In the genomic region with DNA sequence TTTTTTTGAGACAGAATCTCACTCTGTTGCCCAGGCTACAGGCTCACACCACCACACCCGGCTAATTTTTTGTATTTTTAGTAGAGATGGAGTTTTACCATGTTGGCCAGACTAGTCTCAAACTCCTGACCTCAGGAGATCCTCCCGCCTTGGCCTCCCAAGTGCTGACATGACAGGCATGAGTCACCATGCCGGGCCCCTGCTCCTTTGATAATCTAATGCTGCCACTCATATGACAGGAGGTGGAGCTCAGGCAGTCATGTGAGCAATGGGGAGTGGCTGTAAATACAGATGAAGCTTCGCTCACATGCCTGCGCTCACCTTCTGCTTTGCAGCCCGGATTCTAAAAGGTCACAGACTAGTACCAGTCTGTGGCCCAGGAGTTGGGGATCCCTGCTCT, we compare ENCODE assay signal across 18 cellular contexts. TPM values are rescaled to one million over a fixed set of nuclear protein-coding genes. Genes with fewer than 3 reads are reported as not detected.
DNase-seq lines count a peak whose midpoint lies in the region; ATAC-seq and TF ChIP-seq lines count a peak whose summit lies in the region.
"Had no signal": no experiment of that assay in that cellular context is flagged by ENCODE, and none has a peak within 500 bp of the region (broad histone marks: within the 10 kb centered on the region; RNA-seq: fewer than 3 reads in every experiment).

No MANE protein-coding gene starts in this region.

- TF ChIP-seq CTCF in HEK293 (tag by site-specific recombination; IDR thresholded peaks at IDR 0.05), result no peak
- no peak for TF ChIP-seq CTCF in SK-N-SH (IDR thresholded peaks at IDR 0.05)
- TF ChIP-seq CTCF in GM10248 (IDR thresholded peaks at IDR 0.05; ENCODE audit: control extremely low read depth, extremely low read depth, low read depth, missing control alignments), result no peak

- no peak overlapping the region for H3K9ac ChIP-seq in SK-N-SH
- H3K9ac ChIP-seq: BLaER1, GM23248 had no signal

- WGBS in SK-N-SH (ENCODE audit: low lambda C conversion rate), result 82% methylated on average over 4 of the region's 6 CpGs

- TF ChIP-seq EP300 in SK-N-SH (IDR thresholded peaks at IDR 0.05; ENCODE audit: borderline replicate concordance in 1 of 2, low read depth in 1 of 2, low read length in 1 of 2), result no peak

- no peak overlapping the region for H3K4me3 ChIP-seq in HEK293 (ENCODE audit: low read depth, low read length)
- no peak overlapping the region for H3K4me3 ChIP-seq in SK-N-SH (ENCODE audit: low read depth in 2 of 2, low read length in 1 of 2)
- H3K4me3 ChIP-seq: BLaER1, GM23248, skin epidermis had no signal

- no peak for ATAC-seq in GM18519 (IDR thresholded peaks at IDR 0.05; ENCODE audit: low FRiP score, unreplicated experiment)
- ATAC-seq: stimulated activated naive CD8-positive, alpha-beta T cell treated with anti-CD3 and anti-CD28 coated beads, Interleukin-15, amount 100 ng/mL, for 72 hours had no signal

- no peaks in the 10 kb centered on the region for H3K79me2 ChIP-seq in SK-N-SH (ENCODE audit: insufficient read depth)

- no peaks in the 10 kb centered on the region for H3K36me3 ChIP-seq in HEK293 (ENCODE audit: control insufficient read depth in 2 of 2, insufficient read depth in 1 of 2, low read length in 2 of 2)
- no peaks in the 10 kb centered on the region for H3K36me3 ChIP-seq in SK-N-SH (replicated peaks in 1 of 2; ENCODE audit: control insufficient read depth in 1 of 2, insufficient read depth in 2 of 2, low read length in 1 of 2)

- H3K27me3 ChIP-seq in SK-N-SH (ENCODE audit: insufficient read depth), result no peaks in the 10 kb centered on the region
- H3K27me3 ChIP-seq: BLaER1 had no signal

- DNase-seq in Daoy (ENCODE audit: low read depth) (peak; percentile 58), SK-N-SH (no peak), iris pigment epithelial cell (ENCODE audit: low read depth) (peak; percentile 35), GM10248 (ENCODE audit: extremely low spot score) (no peak)
- DNase-seq in central memory CD4-positive, alpha-beta T cell, result no peak
- DNase-seq: activated CD4-positive, alpha-beta T cell treated with anti-CD3 and anti-CD28 coated beads for 1 hour; amygdala; DMS153; GM23248; NCI-H1417; NCI-H2227 treated with DMSO at 0.1 percent for 48 hours; OCI-M1; stimulated activated naive CD8-positive, alpha-beta T cell treated with anti-CD3 and anti-CD28 coated beads, Interleukin-15, amount 100 ng/mL, for 72 hours; SW 1271 had no signal

- CTCF ChIA-PET in HEK293 (lab: Yijun Ruan, JAX), result interaction anchor here (0.6 to 1.0 kb wide), 4 partner anchors 19 to 1247 kb away, joined by 3 read pairs; no protein-coding TSS in a partner anchor
- CTCF ChIA-PET in SK-N-SH (lab: Yijun Ruan, JAX), result interaction anchor here (0.7 kb wide), 1 partner anchor 9 kb away, joined by 3 read pairs; no protein-coding TSS in a partner anchor
- CTCF ChIA-PET in GM10248 (lab: Yijun Ruan, JAX), result interaction anchor here (1.3 to 1.7 kb wide), 2 partner anchors 272 to 307 kb away, joined by 3 to 4 read pairs; a partner anchor contains a TSS

- no peak overlapping the region for H2AFZ ChIP-seq in SK-N-SH (ENCODE audit: low read depth)
- H2AFZ ChIP-seq: GM23248 had no signal

- H4K20me1 ChIP-seq in SK-N-SH (ENCODE audit: insufficient read depth), result no peaks in the 10 kb centered on the region

- no peaks in the 10 kb centered on the region for H3F3A ChIP-seq in SK-N-SH (replicated peaks; ENCODE audit: insufficient read depth)

- TF ChIP-seq RAD21 in SK-N-SH (IDR thresholded peaks at IDR 0.05; ENCODE audit: low read length), result no peak

- H3K27ac ChIP-seq in HEK293 (ENCODE audit: extremely low read depth, low read depth, low read length) (no peak overlapping the region), SK-N-SH (ENCODE audit: low read depth in 2 of 2, low read length in 1 of 2) (no peak overlapping the region)
- H3K27ac ChIP-seq: BLaER1, GM23248, skin epidermis had no signal

- H3K4me2 ChIP-seq in SK-N-SH, result no peak overlapping the region
- H3K4me2 ChIP-seq: BLaER1 had no signal

- POLR2A ChIA-PET in HEK293 (lab: Yijun Ruan, JAX) (interaction anchor here (0.6 kb wide), 1 partner anchor 17 kb away, joined by 4 read pairs; no protein-coding TSS in a partner anchor), SK-N-SH (lab: Yijun Ruan, JAX) (no interaction called here), GM10248 (lab: Yijun Ruan, JAX) (no interaction called here)

- no peaks in the 10 kb centered on the region for H3K9me3 ChIP-seq in HEK293 (ENCODE audit: control insufficient read depth, insufficient read depth, low read depth, low read length)
- no peaks in the 10 kb centered on the region for H3K9me3 ChIP-seq in SK-N-SH
- H3K9me3 ChIP-seq: BLaER1 had no signal

- H3K4me1 ChIP-seq in HEK293 (ENCODE audit: control insufficient read depth, insufficient read depth, low read length) (no peaks in the 10 kb centered on the region), SK-N-SH (ENCODE audit: control insufficient read depth in 1 of 2, insufficient read depth in 2 of 2, low read depth in 1 of 2, low read length in 1 of 2) (no peaks in the 10 kb centered on the region; a peak in 1 of 4 replicates)

- H3K9me2 ChIP-seq in SK-N-SH, result no peaks in the 10 kb centered on the region

TF ChIP-seq in HEK293, 187 proteins besides CTCF, POLR2A, EP300 and RAD21:
- TF ChIP-seq HOXC10 (CRISPR knock-in tag; IDR thresholded peaks at IDR 0.05), result no peak
- TF ChIP-seq GLIS1 (tag by site-specific recombination; IDR thresholded peaks at IDR 0.05), result 0 out of 2 replicates have a peak, but pooled peaks have one; percentile 22
- TF ChIP-seq ZIC2 (tag by site-specific recombination; IDR thresholded peaks at IDR 0.05), result no peak

TF ChIP-seq in SK-N-SH, 30 proteins besides CTCF, POLR2A, EP300 and RAD21:
- no peak for TF ChIP-seq RCOR1 (IDR thresholded peaks at IDR 0.05; ENCODE audit: low read length)
- TF ChIP-seq, protein P1, sequence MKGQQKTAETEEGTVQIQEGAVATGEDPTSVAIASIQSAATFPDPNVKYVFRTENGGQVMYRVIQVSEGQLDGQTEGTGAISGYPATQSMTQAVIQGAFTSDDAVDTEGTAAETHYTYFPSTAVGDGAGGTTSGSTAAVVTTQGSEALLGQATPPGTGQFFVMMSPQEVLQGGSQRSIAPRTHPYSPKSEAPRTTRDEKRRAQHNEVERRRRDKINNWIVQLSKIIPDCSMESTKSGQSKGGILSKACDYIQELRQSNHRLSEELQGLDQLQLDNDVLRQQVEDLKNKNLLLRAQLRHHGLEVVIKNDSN (IDR thresholded peaks at IDR 0.05; ENCODE audit: borderline replicate concordance, low read depth), result peak; percentile 37; the same call in 1 of the 2 replicates
TF ChIP-seq in SK-N-SH: peak in this region for 1.

RNA-seq across cellular contexts. Expression of a gene that starts 25.1 kb away (rescaled TPM):
- total RNA-seq in Daoy (2014; rRNA removed; shearing (Covaris generic)), result 38.8 and 53.5 TPM in 2 replicates
- 11.3 and 11.7 TPM in 2 replicates for polyA plus RNA-seq in SK-N-SH (2012; rRNA removed)
- 4.7 and 7.6 TPM in 2 replicates for polyA plus RNA-seq in SK-N-SH (2012; cell fraction: cytosol; rRNA removed)
- 23.3 and 25.8 TPM in 2 replicates for polyA plus RNA-seq in SK-N-SH (2012; cell fraction: nucleus; rRNA removed)

Comparison
In these comparisons a context has a peak if more than half of its experiments do, and no peak if none do; other contexts are left out.
1. DNase-seq: peak in Daoy (single experiment) and iris pigment epithelial cell (single experiment); none in SK-N-SH (single experiment), central memory CD4-positive, alpha-beta T cell (single experiment) and GM10248 (single experiment).